ENCODE assay signal across 35 cellular contexts in the genomic region with DNA sequence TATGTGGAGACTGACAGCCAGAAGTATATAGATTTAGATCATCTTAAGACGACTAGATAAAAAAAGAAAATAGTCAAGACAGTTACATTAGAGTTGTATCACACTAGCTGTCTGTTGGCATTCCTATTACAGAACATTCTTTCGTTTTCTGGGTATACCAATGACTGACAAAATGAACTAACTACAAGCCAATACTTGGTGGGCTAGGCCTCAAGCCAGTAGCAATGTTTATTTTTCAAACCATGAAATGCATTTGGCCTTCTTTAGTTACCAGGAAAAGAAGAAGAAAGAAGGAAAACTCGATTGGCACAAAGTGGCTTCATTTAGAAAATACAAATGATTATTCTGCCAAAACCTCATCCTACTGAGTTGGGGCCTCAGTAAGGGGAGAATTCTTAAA.
"Had no signal": no experiment of that assay in that cellular context is flagged by ENCODE, and none has a peak within 500 bp of the region (broad histone marks: within the 10 kb centered on the region; RNA-seq: fewer than 3 reads in every experiment).

No MANE protein-coding gene starts in this region.

- H3K4me1 ChIP-seq: body of pancreas, esophagus muscularis mucosa, parathyroid adenoma, psoas muscle, sigmoid colon had no signal

- ATAC-seq: activated CD4-positive, CD25-positive, alpha-beta regulatory T cell treated with anti-CD3 and anti-CD28 coated beads, Interleukin-2, amount 50 U/mL, for 24 hours; body of pancreas; left colon; naive thymus-derived CD8-positive, alpha-beta T cell; psoas muscle; stimulated activated naive B cell treated with anti-CD40 and anti-IgM and Interleukin-4, amounts not matched to agents 10 μg/mL and 1 μg/mL and 100 μg/mL, for 72 hours; T-helper 17 cell had no signal

- H3K4me3 Mint-ChIP-seq: activated naive CD4-positive, alpha-beta T cell treated with anti-CD3 and anti-CD28 coated beads for 36 hours; activated naive CD8-positive, alpha-beta T cell treated with anti-CD3 and anti-CD28 coated beads for 36 hours; activated T-helper 1 cell treated with anti-CD3 and anti-CD28 coated beads, Interleukin-12 subunit alpha, Interleukin-12 subunit beta, Interleukin-2, Interleukin-4 antibody, amounts not matched to agents 30 ng/mL and 10 ng/mL and 1 ng/mL, durations not matched to agents 14 hours and 24 hours and 36 hours; immature natural killer cell; memory B cell; naive thymus-derived CD8-positive, alpha-beta T cell; neural crest cell; stimulated activated naive B cell treated with anti-CD40 and anti-IgM and Interleukin-4, amounts not matched to agents 10 μg/mL and 1 μg/mL and 100 μg/mL, for 72 hours; T-helper 17 cell had no signal

- H3K27ac Mint-ChIP-seq: activated naive CD4-positive, alpha-beta T cell treated with anti-CD3 and anti-CD28 coated beads for 36 hours; activated naive CD8-positive, alpha-beta T cell treated with anti-CD3 and anti-CD28 coated beads for 36 hours; activated T-helper 1 cell treated with anti-CD3 and anti-CD28 coated beads, Interleukin-12 subunit alpha, Interleukin-12 subunit beta, Interleukin-2, Interleukin-4 antibody, amounts not matched to agents 30 ng/mL and 10 ng/mL and 1 ng/mL, durations not matched to agents 14 hours and 24 hours and 36 hours; immature natural killer cell; memory B cell; naive thymus-derived CD8-positive, alpha-beta T cell; stimulated activated naive B cell treated with anti-CD40 and anti-IgM and Interleukin-4, amounts not matched to agents 10 μg/mL and 1 μg/mL and 100 μg/mL, for 72 hours; T-helper 17 cell had no signal

- H3K27me3 Mint-ChIP-seq: activated naive CD8-positive, alpha-beta T cell treated with anti-CD3 and anti-CD28 coated beads for 36 hours; memory B cell; stimulated activated naive B cell treated with anti-CD40 and anti-IgM and Interleukin-4, amounts not matched to agents 10 μg/mL and 1 μg/mL and 100 μg/mL, for 72 hours; T-helper 17 cell had no signal

- H3K9ac ChIP-seq: parathyroid adenoma had no signal

- H3K36me3 ChIP-seq: esophagus muscularis mucosa, sigmoid colon, tibial nerve, WERI-Rb-1 had no signal

- H3K36me3 Mint-ChIP-seq: activated naive CD8-positive, alpha-beta T cell treated with anti-CD3 and anti-CD28 coated beads for 36 hours; immature natural killer cell; memory B cell; naive thymus-derived CD8-positive, alpha-beta T cell; stimulated activated naive B cell treated with anti-CD40 and anti-IgM and Interleukin-4, amounts not matched to agents 10 μg/mL and 1 μg/mL and 100 μg/mL, for 72 hours had no signal

- H3K9me3 ChIP-seq: body of pancreas, esophagus muscularis mucosa, psoas muscle, sigmoid colon, tibial nerve had no signal

- H3K79me2 ChIP-seq: parathyroid adenoma had no signal

- H3K27me3 ChIP-seq: body of pancreas, esophagus muscularis mucosa, sigmoid colon, tibial nerve had no signal

- H3K9me3 Mint-ChIP-seq: activated naive CD8-positive, alpha-beta T cell treated with anti-CD3 and anti-CD28 coated beads for 36 hours; activated T-helper 1 cell treated with anti-CD3 and anti-CD28 coated beads, Interleukin-12 subunit alpha, Interleukin-12 subunit beta, Interleukin-2, Interleukin-4 antibody, amounts not matched to agents 30 ng/mL and 10 ng/mL and 1 ng/mL, durations not matched to agents 14 hours and 24 hours and 36 hours had no signal

- H2AFZ ChIP-seq: parathyroid adenoma had no signal

- H3K4me3 ChIP-seq: body of pancreas, esophagus muscularis mucosa, psoas muscle, sigmoid colon, tibial nerve had no signal

- DNase-seq: activated CD4-positive, alpha-beta T cell treated with anti-CD3 and anti-CD28 coated beads for 48 hours; activated CD4-positive, alpha-beta T cell treated with anti-CD3 and anti-CD28 coated beads, Interleukin-2, amount 50 U/mL, for 48 hours; activated CD8-positive, alpha-beta memory T cell treated with anti-CD3 and anti-CD28 coated beads for 24 hours; activated effector memory CD4-positive, alpha-beta T cell treated with anti-CD3 and anti-CD28 coated beads, Interleukin-2, amount 50 U/mL, for 16 hours; activated naive CD4-positive, alpha-beta T cell treated with anti-CD3 and anti-CD28 coated beads for 36 hours; activated naive CD8-positive, alpha-beta T cell treated with anti-CD3 and anti-CD28 coated beads for 36 hours; activated T-cell treated with anti-CD3 and anti-CD28 coated beads, Interleukin-2, amount 50 U/mL, for 1 hour; body of pancreas; dermis blood vessel endothelial cell; effector CD4-positive, alpha-beta T cell; foreskin fibroblast; head of caudate nucleus; hypothalamus; immature natural killer cell; kidney; left colon; midbrain; naive thymus-derived CD8-positive, alpha-beta T cell; nucleus accumbens; psoas muscle; sigmoid colon; stimulated activated CD4-positive, alpha-beta T cell treated with anti-CD3 and anti-CD28 coated beads, Interleukin-15, amount 100 ng/mL, for 24 hours; stimulated activated CD4-positive, alpha-beta T cell treated with anti-CD3 and anti-CD28 coated beads, Interleukin-2, amount 100 ng/mL, for 24 hours; stimulated activated naive B cell treated with anti-CD40 and anti-IgM and Interleukin-4, amounts not matched to agents 10 μg/mL and 1 μg/mL and 100 μg/mL, for 72 hours; SW 1271; T-helper 17 cell; T1000; WERI-Rb-1 had no signal

- H3K4me1 Mint-ChIP-seq: activated naive CD8-positive, alpha-beta T cell treated with anti-CD3 and anti-CD28 coated beads for 36 hours; immature natural killer cell; naive thymus-derived CD8-positive, alpha-beta T cell had no signal

- H3K27ac ChIP-seq: body of pancreas, esophagus muscularis mucosa, parathyroid adenoma, psoas muscle, sigmoid colon, tibial nerve, WERI-Rb-1 had no signal
